28 cellular contexts compared by ENCODE assay signal in genomic region chr14:67911506-67911905, GRCh38.
DNase-seq lines count a peak whose midpoint lies in the region; ATAC-seq, FAIRE-seq and TF ChIP-seq lines count a peak whose summit lies in the region.
"Had no signal": no experiment of that assay in that cellular context is flagged by ENCODE, and none has a peak within 500 bp of the region (broad histone marks: within the 10 kb centered on the region; RNA-seq: fewer than 3 reads in every experiment).

No MANE protein-coding gene starts in this region.

- TF ChIP-seq EP300 in SK-N-SH (IDR thresholded peaks at IDR 0.05; ENCODE audit: borderline replicate concordance in 1 of 2, low read depth in 1 of 2, low read length in 1 of 2) (no peak), upper lobe of left lung (IDR thresholded peaks at IDR 0.05) (no peak)

- peaks cover 52% of the 10 kb centered on the region for H3K4me1 Mint-ChIP-seq in nephron

- ATAC-seq in upper lobe of left lung (ENCODE audit: low FRiP score in 2 of 2) (no peak), GM18505 (IDR thresholded peaks at IDR 0.05; ENCODE audit: unreplicated experiment) (no peak)
- ATAC-seq: CD8-positive, alpha-beta T cell had no signal

- H2AFZ ChIP-seq in SK-N-SH (ENCODE audit: low read depth), result no peak overlapping the region

- no peak overlapping the region for H3K4me2 ChIP-seq in SK-N-SH

- peaks cover 7% of the 10 kb centered on the region for H3K36me3 Mint-ChIP-seq in nephron (ENCODE audit: low read depth)
- H3K36me3 Mint-ChIP-seq: CD8-positive, alpha-beta T cell had no signal

- POLR2A ChIA-PET in SK-N-SH (lab: Yijun Ruan, JAX), result no interaction called here

- H3K9me3 ChIP-seq in SK-N-SH (no peaks in the 10 kb centered on the region), upper lobe of left lung (no peaks in the 10 kb centered on the region)
- H3K9me3 ChIP-seq: SJSA1 had no signal

- TF ChIP-seq RAD21 in SK-N-SH (IDR thresholded peaks at IDR 0.05; ENCODE audit: low read length), result no peak

- H3K9me3 Mint-ChIP-seq in nephron, result peaks cover 3% of the 10 kb centered on the region
- H3K9me3 Mint-ChIP-seq: CD8-positive, alpha-beta T cell had no signal

- H3K4me3 Mint-ChIP-seq in nephron, result peak overlapping the region in 1 of 3 experiments; percentile 17
- H3K4me3 Mint-ChIP-seq: B cell; CD8-positive, alpha-beta T cell had no signal

- no peaks in the 10 kb centered on the region for H3K9me2 ChIP-seq in SK-N-SH

- H3K27ac Mint-ChIP-seq in nephron, result peak overlapping the region; percentile 67 to 95 (median 92)
- H3K27ac Mint-ChIP-seq: B cell; CD8-positive, alpha-beta T cell had no signal

- no peaks in the 10 kb centered on the region for H3F3A ChIP-seq in SK-N-SH (replicated peaks; ENCODE audit: insufficient read depth)

- no peak overlapping the region for H3K4me3 ChIP-seq in SK-N-SH (ENCODE audit: low read depth in 2 of 2, low read length in 1 of 2)
- H3K4me3 ChIP-seq in upper lobe of left lung, result no peak overlapping the region
- H3K4me3 ChIP-seq: SJSA1 had no signal

- TF ChIP-seq CTCF in SK-N-SH (IDR thresholded peaks at IDR 0.05) (no peak), nephron (IDR thresholded peaks at IDR 0.05; ENCODE audit: unreplicated experiment in 3 of 3) (no peak), upper lobe of left lung (IDR thresholded peaks at IDR 0.05) (no peak)

- H3K27ac ChIP-seq in SK-N-SH (ENCODE audit: low read depth in 2 of 2, low read length in 1 of 2) (0 out of 4 replicates have a peak overlapping the region, but pooled peaks of 1 of the 2 experiments have one; percentile 7), upper lobe of left lung (no peak overlapping the region)
- H3K27ac ChIP-seq: C4-2B, SJSA1 had no signal

- DNase-seq in HTR-8/SVneo (ENCODE audit: insufficient read length, low spot score) (no peak), SK-N-SH (no peak), fibroblast of gingiva (ENCODE audit: low read depth) (peak; percentile 52), COLO829 (ENCODE audit: low spot score) (no peak), upper lobe of left lung (no peak)
- DNase-seq: CD8-positive, alpha-beta T cell; DMS 273 treated with DMSO at 0.1 percent for 48 hours; DMS79; EL; GF-D8; HCEC 1CT; NCI-H1092; NCI-H1417 treated with DMSO at 0.1 percent for 48 hours; NCI-H1694 treated with DMSO at 0.1 percent for 48 hours; NCI-H2081; NCI-H2171 treated with DMSO at 0.1 percent for 48 hours; NCI-H345; NCI-H524; NCI-H774; Right ventricle myocardium superior; RPMI8226 had no signal

- no peaks in the 10 kb centered on the region for H3K27me3 Mint-ChIP-seq in nephron (ENCODE audit: low read depth)
- H3K27me3 Mint-ChIP-seq: B cell had no signal

- WGBS in SK-N-SH (ENCODE audit: low lambda C conversion rate), result 63% methylated on average over 2 of the region's 2 CpGs
- WGBS in upper lobe of left lung, 2 donors, result 71 to 80% methylated on average over 2 of the region's 2 CpGs

- H3K79me2 ChIP-seq in SK-N-SH (ENCODE audit: insufficient read depth), result no peaks in the 10 kb centered on the region

- FAIRE-seq in HTR-8/SVneo (lab: Jason Lieb, UNC), result peak; percentile 38
- FAIRE-seq: GM12891, H1 had no signal

- TF ChIP-seq POLR2A in upper lobe of left lung (IDR thresholded peaks at IDR 0.05) (no peak), GM18505 (IDR thresholded peaks at IDR 0.05; ENCODE audit: borderline replicate concordance, extremely low read depth, insufficient read depth, insufficient read length) (no peak)

- H4K20me1 ChIP-seq in SK-N-SH (ENCODE audit: insufficient read depth), result no peaks in the 10 kb centered on the region

- no peaks in the 10 kb centered on the region for H3K27me3 ChIP-seq in SK-N-SH (ENCODE audit: insufficient read depth)
- H3K27me3 ChIP-seq in upper lobe of left lung, result no peaks in the 10 kb centered on the region
- H3K27me3 ChIP-seq: SJSA1 had no signal

- H3K4me1 ChIP-seq in SK-N-SH (ENCODE audit: control insufficient read depth in 1 of 2, insufficient read depth in 2 of 2, low read depth in 1 of 2, low read length in 1 of 2), result peaks cover 0 to 4% of the 10 kb centered on the region in 2 experiments; a peak in 3 of 4 replicates
- peaks cover 0 to 5% (median 0%) of the 10 kb centered on the region in 4 donors for H3K4me1 ChIP-seq in upper lobe of left lung
- H3K4me1 ChIP-seq: SJSA1 had no signal

- H3K9ac ChIP-seq in SK-N-SH, result no peak overlapping the region

- CTCF ChIA-PET in SK-N-SH (lab: Yijun Ruan, JAX), result interaction anchor here (1.4 to 1.5 kb wide), 2 partner anchors 23 to 905 kb away, joined by 5 read pairs; no protein-coding TSS in a partner anchor

- no peaks in the 10 kb centered on the region for H3K36me3 ChIP-seq in SK-N-SH (replicated peaks in 1 of 2; ENCODE audit: control insufficient read depth in 1 of 2, insufficient read depth in 2 of 2, low read length in 1 of 2)
- H3K36me3 ChIP-seq in upper lobe of left lung, result no peaks in the 10 kb centered on the region
- H3K36me3 ChIP-seq: SJSA1 had no signal

TF ChIP-seq in SK-N-SH, 30 proteins besides CTCF, POLR2A, EP300 and RAD21:
- TF ChIP-seq CHD2 (IDR thresholded peaks at IDR 0.05; ENCODE audit: low read length, partially characterized antibody), result no peak
- no peak for TF ChIP-seq RCOR1 (IDR thresholded peaks at IDR 0.05; ENCODE audit: low read length)
- no peak for TF ChIP-seq ELF1 (IDR thresholded peaks at IDR 0.05)
- TF ChIP-seq RXRA (IDR thresholded peaks at IDR 0.05; ENCODE audit: borderline replicate concordance, low read depth), result no peak
- TF ChIP-seq MEF2A (IDR thresholded peaks at IDR 0.05; ENCODE audit: borderline replicate concordance, low read depth), result 0 out of 2 replicates have a peak, but pooled peaks have one; percentile 34
- TF ChIP-seq NFIC (IDR thresholded peaks at IDR 0.05; ENCODE audit: borderline replicate concordance), result peak; percentile 31; the same call in 1 of the 2 replicates
